19 cellular contexts compared by ENCODE assay signal in genomic region chr1:116325104-116325503, GRCh38. TPM values are rescaled to one million over a fixed set of nuclear protein-coding genes. Genes with fewer than 3 reads are reported as not detected.
DNase-seq lines count a peak whose midpoint lies in the region; ATAC-seq and FAIRE-seq lines count a peak whose summit lies in the region.
"Had no signal": no experiment of that assay in that cellular context is flagged by ENCODE, and none has a peak within 500 bp of the region (broad histone marks: within the 10 kb centered on the region; RNA-seq: fewer than 3 reads in every experiment).

No MANE protein-coding gene starts in this region.

- CTCF ChIA-PET in activated CD4-positive, alpha-beta T cell treated with anti-CD3 and anti-CD28 coated beads, Interleukin-2, amount 10 ng/mL, durations not matched to agents 7 days and 5 days (lab: Charles Lee): interaction anchor here (0.9 kb wide), 1 partner anchor 102 kb away, joined by 3 read pairs; no protein-coding TSS in a partner anchor

- peak overlapping the region; percentile 21 for H3K4me3 Mint-ChIP-seq in activated CD4-positive, alpha-beta T cell treated with anti-CD3 and anti-CD28 coated beads, Interleukin-2, amount 10 ng/mL, durations not matched to agents 7 days and 5 days
- no peak overlapping the region for H3K4me3 Mint-ChIP-seq in activated naive CD8-positive, alpha-beta T cell treated with anti-CD3 and anti-CD28 coated beads, Interleukin-2, amount 10 ng/mL, durations not matched to agents 7 days and 5 days
- H3K4me3 Mint-ChIP-seq: brain had no signal

- no peak for ATAC-seq in activated naive CD8-positive, alpha-beta T cell treated with anti-CD3 and anti-CD28 coated beads, Interleukin-2, amount 10 ng/mL, durations not matched to agents 7 days and 5 days (ENCODE audit: low read depth)
- no peak for ATAC-seq in GM19023 (IDR thresholded peaks at IDR 0.05; ENCODE audit: unreplicated experiment)
- ATAC-seq: A549, HCT116 had no signal

- H3K36me3 ChIP-seq in KOPT-K1 (ENCODE audit: insufficient read depth, low read length): no peaks in the 10 kb centered on the region
- H3K36me3 ChIP-seq: BLaER1 had no signal

- no peak for FAIRE-seq in RCC 7860 (lab: Jason Lieb, UNC)
- FAIRE-seq: A549 had no signal

- no peaks in the 10 kb centered on the region for H3K27me3 Mint-ChIP-seq in activated CD4-positive, alpha-beta T cell treated with anti-CD3 and anti-CD28 coated beads, Interleukin-2, amount 10 ng/mL, durations not matched to agents 7 days and 5 days
- H3K27me3 Mint-ChIP-seq in activated naive CD8-positive, alpha-beta T cell treated with anti-CD3 and anti-CD28 coated beads, Interleukin-2, amount 10 ng/mL, durations not matched to agents 7 days and 5 days: no peaks in the 10 kb centered on the region
- H3K27me3 Mint-ChIP-seq: brain had no signal

- H3K27ac Mint-ChIP-seq in activated CD4-positive, alpha-beta T cell treated with anti-CD3 and anti-CD28 coated beads, Interleukin-2, amount 10 ng/mL, durations not matched to agents 7 days and 5 days: peak overlapping the region; percentile 93
- peak overlapping the region; percentile 72 for H3K27ac Mint-ChIP-seq in activated naive CD8-positive, alpha-beta T cell treated with anti-CD3 and anti-CD28 coated beads, Interleukin-2, amount 10 ng/mL, durations not matched to agents 7 days and 5 days

- no peaks in the 10 kb centered on the region for H3K9me3 Mint-ChIP-seq in activated CD4-positive, alpha-beta T cell treated with anti-CD3 and anti-CD28 coated beads, Interleukin-2, amount 10 ng/mL, durations not matched to agents 7 days and 5 days
- peaks cover 2% of the 10 kb centered on the region for H3K9me3 Mint-ChIP-seq in activated naive CD8-positive, alpha-beta T cell treated with anti-CD3 and anti-CD28 coated beads, Interleukin-2, amount 10 ng/mL, durations not matched to agents 7 days and 5 days

- H3K4me3 ChIP-seq in skin epidermis: no peak overlapping the region
- H3K4me3 ChIP-seq: A549, BLaER1 had no signal

- no peaks in the 10 kb centered on the region for H3K9me3 ChIP-seq in KOPT-K1 (ENCODE audit: insufficient read depth, low read length, poor library complexity, severe bottlenecking)
- H3K9me3 ChIP-seq: A549, BLaER1 had no signal

- no peak for DNase-seq in activated CD4-positive, alpha-beta T cell treated with anti-CD3 and anti-CD28 coated beads, Interleukin-2, amount 10 ng/mL, durations not matched to agents 7 days and 5 days
- DNase-seq in activated CD4-positive, alpha-beta T cell treated with anti-CD3 and anti-CD28 coated beads, Interleukin-2, amount 50 U/mL, for 48 hours: no peak
- DNase-seq in activated naive CD8-positive, alpha-beta T cell treated with anti-CD3 and anti-CD28 coated beads, Interleukin-2, amount 10 ng/mL, durations not matched to agents 7 days and 5 days: no peak
- no peak for DNase-seq in NCI-H2081 (lab: John Stamatoyannopoulos, UW)
- no peak for DNase-seq in RCC 7860 (ENCODE audit: low spot score)
- DNase-seq: activated CD4-positive, alpha-beta T cell treated with anti-CD3 and anti-CD28 coated beads for 1 hour; cortex of kidney; Kasumi-1; NCI-H2107; NCI-H510A; stimulated activated CD4-positive, alpha-beta T cell treated with anti-CD3 and anti-CD28 coated beads, Interleukin-1b, Interleukin-23, amount 100 ng/mL, for 48 hours; stimulated activated naive CD4-positive, alpha-beta T cell treated with Interleukin-2 at 50 U/mL for 16 hours had no signal

- H3K36me3 Mint-ChIP-seq in activated CD4-positive, alpha-beta T cell treated with anti-CD3 and anti-CD28 coated beads, Interleukin-2, amount 10 ng/mL, durations not matched to agents 7 days and 5 days (ENCODE audit: low read depth): peaks cover 3% of the 10 kb centered on the region
- H3K36me3 Mint-ChIP-seq in activated naive CD8-positive, alpha-beta T cell treated with anti-CD3 and anti-CD28 coated beads, Interleukin-2, amount 10 ng/mL, durations not matched to agents 7 days and 5 days: no peaks in the 10 kb centered on the region
- H3K36me3 Mint-ChIP-seq: brain had no signal

- peaks cover 87% of the 10 kb centered on the region for H3K4me1 Mint-ChIP-seq in activated CD4-positive, alpha-beta T cell treated with anti-CD3 and anti-CD28 coated beads, Interleukin-2, amount 10 ng/mL, durations not matched to agents 7 days and 5 days
- H3K4me1 Mint-ChIP-seq in activated naive CD8-positive, alpha-beta T cell treated with anti-CD3 and anti-CD28 coated beads, Interleukin-2, amount 10 ng/mL, durations not matched to agents 7 days and 5 days: peaks cover 52% of the 10 kb centered on the region

- peak overlapping the region; percentile 79 for H3K27ac ChIP-seq in KOPT-K1 (ENCODE audit: low read depth, low read length, poor library complexity, severe bottlenecking)
- H3K27ac ChIP-seq in skin epidermis: peak overlapping the region in 11 of 21 experiments; percentile 0 to 88 (median 76)
- H3K27ac ChIP-seq: A549, BLaER1 had no signal

- POLR2A ChIA-PET in activated CD4-positive, alpha-beta T cell treated with anti-CD3 and anti-CD28 coated beads, Interleukin-2, amount 10 ng/mL, durations not matched to agents 7 days and 5 days (lab: Charles Lee): no interaction called here
- POLR2A ChIA-PET in activated naive CD8-positive, alpha-beta T cell treated with anti-CD3 and anti-CD28 coated beads, Interleukin-2, amount 10 ng/mL, durations not matched to agents 7 days and 5 days (lab: Charles Lee): interaction anchor here (1.0 kb wide), 1 partner anchor 48 kb away, joined by 3 read pairs; the partner anchor contains the start of gene ATP1A1

RNA-seq across cellular contexts. Expression of gene ATP1A1, which starts 47.9 kb away (rescaled TPM):
- total RNA-seq in activated CD4-positive, alpha-beta T cell treated with anti-CD3 and anti-CD28 coated beads, Interleukin-2, amount 10 ng/mL, durations not matched to agents 7 days and 5 days: 100 to 1,000 TPM; 260 to 274 TPM
- total RNA-seq in activated naive CD8-positive, alpha-beta T cell treated with anti-CD3 and anti-CD28 coated beads, Interleukin-2, amount 10 ng/mL, durations not matched to agents 7 days and 5 days: 100 to 1,000 TPM; 193 to 195 TPM
